25 cellular contexts compared by ENCODE assay signal in the genomic region with DNA sequence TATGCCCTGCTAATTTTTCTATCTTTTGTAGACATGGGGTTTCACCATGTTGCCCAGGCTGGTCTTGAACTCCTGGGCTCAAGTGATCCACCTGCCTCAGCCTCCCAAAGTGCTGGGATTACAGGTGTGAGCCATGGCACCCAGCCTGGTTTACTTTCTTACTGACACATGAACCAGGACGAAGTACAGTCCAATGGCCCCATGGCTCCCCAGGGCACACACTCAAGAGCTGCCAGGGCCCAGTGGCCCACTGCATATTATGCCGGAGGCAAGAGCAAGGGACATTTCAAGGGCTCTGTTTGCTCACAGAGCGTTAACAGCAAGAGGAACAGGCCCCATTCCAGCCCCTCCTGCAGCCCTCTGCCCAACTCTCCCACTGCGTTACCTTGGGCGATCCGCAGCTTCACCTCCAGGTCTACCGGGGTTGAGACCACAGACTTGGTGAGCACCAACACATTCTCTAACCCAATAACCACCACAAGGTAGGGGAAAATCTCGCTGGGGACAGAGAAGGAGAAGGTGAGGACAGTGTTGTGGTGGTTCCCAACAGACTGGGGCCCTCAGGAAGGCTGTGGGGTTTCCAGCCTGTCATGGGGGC. TPM values are rescaled to one million over a fixed set of nuclear protein-coding genes. Genes with fewer than 3 reads are reported as not detected.
DNase-seq lines count a peak whose midpoint lies in the region; ATAC-seq, FAIRE-seq and TF ChIP-seq lines count a peak whose summit lies in the region.
"Had no signal": no experiment of that assay in that cellular context is flagged by ENCODE, and none has a peak within 500 bp of the region (broad histone marks: within the 10 kb centered on the region; RNA-seq: fewer than 3 reads in every experiment).

No MANE protein-coding gene starts in this region.

- H3K27ac ChIP-seq in HepG2 (ENCODE audit: extremely low read length, insufficient read depth, low read length), result peak overlapping the region; percentile 70
- H3K27ac ChIP-seq: GM23248, SK-N-MC, skin epidermis had no signal

- TF ChIP-seq EP300 in HepG2 (IDR thresholded peaks at IDR 0.05; ENCODE audit: low read depth in 2 of 2, low read length in 2 of 2) (no peak), HepG2 (CRISPR knock-in tag; IDR thresholded peaks at IDR 0.05; ENCODE audit: borderline replicate concordance) (no peak)

- CTCF ChIA-PET in activated CD8-positive, alpha-beta T cell treated with anti-CD3 and anti-CD28 coated beads, Interleukin-2, amount 10 ng/mL, durations not matched to agents 7 days and 5 days (lab: Charles Lee), result interaction anchor here (4.4 kb wide), 1 partner anchor 53 kb away, joined by 100 read pairs; the partner anchor contains the start of gene SCAP
- CTCF ChIA-PET in HepG2 (lab: Yijun Ruan, JAX; ENCODE audit: low intra/inter-chr PET ratio, low total read pairs), result interaction anchor here (4.1 kb wide), 1 partner anchor 53 kb away, joined by 36 read pairs; the partner anchor contains the start of gene SCAP

- H3K9me3 Mint-ChIP-seq in natural killer cell, result no peaks in the 10 kb centered on the region
- no peaks in the 10 kb centered on the region for H3K9me3 Mint-ChIP-seq in natural killer cell treated with Interleukin-12 subunit alpha and Interleukin-12 subunit beta and Interleukin-15 and Interleukin-18, amount 100 ng/mL, for 72 hours
- H3K9me3 Mint-ChIP-seq in activated CD8-positive, alpha-beta T cell treated with anti-CD3 and anti-CD28 coated beads, Interleukin-2, amount 10 ng/mL, durations not matched to agents 7 days and 5 days (ENCODE audit: insufficient read depth), result no peaks in the 10 kb centered on the region
- H3K9me3 Mint-ChIP-seq: T-helper 1 cell treated with Interleukin-12 subunit alpha and Interleukin-12 subunit beta and Interleukin-4 antibody, amounts not matched to agents 30 μg/mL and 1 μg/mL, for 36 hours had no signal

- H3K4me2 ChIP-seq in HepG2 (ENCODE audit: low read depth, low read length), result no peak overlapping the region

- peak overlapping the region; percentile 86 to 91 for H3K27ac Mint-ChIP-seq in natural killer cell
- H3K27ac Mint-ChIP-seq in natural killer cell treated with Interleukin-12 subunit alpha and Interleukin-12 subunit beta and Interleukin-15 and Interleukin-18, amount 100 ng/mL, for 72 hours, result no peak overlapping the region
- peak overlapping the region; percentile 66 for H3K27ac Mint-ChIP-seq in activated CD8-positive, alpha-beta T cell treated with anti-CD3 and anti-CD28 coated beads, Interleukin-2, amount 10 ng/mL, durations not matched to agents 7 days and 5 days

- H3K4me3 Mint-ChIP-seq in natural killer cell, result no peak overlapping the region
- no peak overlapping the region for H3K4me3 Mint-ChIP-seq in natural killer cell treated with Interleukin-12 subunit alpha and Interleukin-12 subunit beta and Interleukin-15 and Interleukin-18, amount 100 ng/mL, for 72 hours
- H3K4me3 Mint-ChIP-seq in activated CD8-positive, alpha-beta T cell treated with anti-CD3 and anti-CD28 coated beads, Interleukin-2, amount 10 ng/mL, durations not matched to agents 7 days and 5 days, result no peak overlapping the region
- H3K4me3 Mint-ChIP-seq: T-helper 1 cell treated with Interleukin-12 subunit alpha and Interleukin-12 subunit beta and Interleukin-4 antibody, amounts not matched to agents 30 μg/mL and 1 μg/mL, for 36 hours had no signal

- in situ Hi-C loops in HepG2 (cut with HindIII; ENCODE audit: extremely low pct_ligation_motif_present, low pct_unique_long_range_greater_than_20kb), result loop anchor here (5.0 to 10.0 kb wide), 3 partner anchors 54 to 361 kb away; partner anchors contain the start of genes ELP6, SCAP and SMARCC1

- intact Hi-C loops in natural killer cell (cut with micrococcal nuclease) (no loop called here), HepG2 (cut with micrococcal nuclease; ENCODE audit: unreplicated experiment) (no loop called here)

- TF ChIP-seq CTCF in natural killer cell (IDR thresholded peaks at IDR 0.05) (no peak), HepG2 (CRISPR knock-in tag; IDR thresholded peaks at IDR 0.05) (no peak)

- BruUV-seq in HepG2 (replicated peaks; lab: Mats Ljungman, UMichigan), result no TSS peak

- peaks cover 19 to 39% of the 10 kb centered on the region in 2 donors for H3K4me1 Mint-ChIP-seq in natural killer cell
- H3K4me1 Mint-ChIP-seq in natural killer cell treated with Interleukin-12 subunit alpha and Interleukin-12 subunit beta and Interleukin-15 and Interleukin-18, amount 100 ng/mL, for 72 hours (ENCODE audit: low read depth in 2 of 2), result peaks cover 8 to 21% of the 10 kb centered on the region in 2 donors
- H3K4me1 Mint-ChIP-seq in activated CD8-positive, alpha-beta T cell treated with anti-CD3 and anti-CD28 coated beads, Interleukin-2, amount 10 ng/mL, durations not matched to agents 7 days and 5 days (ENCODE audit: low read depth), result peaks cover 23% of the 10 kb centered on the region

- ATAC-seq in natural killer cell (no peak), HepG2 (no peak), GM19397 (IDR thresholded peaks at IDR 0.05; ENCODE audit: unreplicated experiment) (no peak)
- ATAC-seq in natural killer cell treated with Interleukin-12 subunit alpha and Interleukin-12 subunit beta and Interleukin-15 and Interleukin-18, amount 100 ng/mL, for 72 hours, result no peak
- ATAC-seq in activated CD8-positive, alpha-beta T cell treated with anti-CD3 and anti-CD28 coated beads, Interleukin-2, amount 10 ng/mL, durations not matched to agents 7 days and 5 days, result no peak
- ATAC-seq in activated CD4-positive, CD25-positive, alpha-beta regulatory T cell treated with anti-CD3 and anti-CD28 coated beads, Interleukin-2, amount 50 U/mL, for 24 hours, result no peak
- ATAC-seq: gastrocnemius medialis, GM12878 had no signal

- peaks cover 52% of the 10 kb centered on the region for H3K4me1 ChIP-seq in HepG2 (ENCODE audit: insufficient read depth, low read length)

- DNase-seq in natural killer cell, result no peak
- no peak for DNase-seq in natural killer cell treated with Interleukin-12 subunit alpha and Interleukin-12 subunit beta and Interleukin-15 and Interleukin-18, amount 100 ng/mL, for 72 hours (ENCODE audit: low spot score)
- DNase-seq in activated CD8-positive, alpha-beta T cell treated with anti-CD3 and anti-CD28 coated beads, Interleukin-2, amount 10 ng/mL, durations not matched to agents 7 days and 5 days, result no peak
- DNase-seq in HepG2 (ENCODE audit: low spot score), result no peak
- DNase-seq in AG20443 (ENCODE audit: low spot score), result no peak
- DNase-seq: activated CD4-positive, alpha-beta T cell treated with anti-CD3 and anti-CD28 coated beads for 1 hour; activated CD8-positive, alpha-beta memory T cell treated with anti-CD3 and anti-CD28 coated beads for 24 hours; activated T-cell treated with anti-CD3 and anti-CD28 coated beads, Interleukin-2, amount 50 U/mL, for 1 hour; Calu3; gastrocnemius medialis; GM23248; KG1; mesendoderm; MM.1S; NCI-H1417 treated with DMSO at 0.1 percent for 48 hours; occipital lobe; RPMI8226; trophoblast cell had no signal

- 94% methylated on average over 8 of the region's 8 CpGs for whole genome bisulfite sequencing in HepG2 (ENCODE audit: low lambda C conversion rate)

- H3K9ac ChIP-seq in HepG2 (ENCODE audit: insufficient read depth, low read depth, low read length), result 0 out of 2 replicates have a peak overlapping the region, but pooled peaks have one; percentile 28
- H3K9ac ChIP-seq: GM23248 had no signal

- POLR2A ChIA-PET in activated CD8-positive, alpha-beta T cell treated with anti-CD3 and anti-CD28 coated beads, Interleukin-2, amount 10 ng/mL, durations not matched to agents 7 days and 5 days (lab: Charles Lee), result interaction anchor here (1.1 to 1.3 kb wide), 2 partner anchors 53 to 90 kb away, joined by 3 to 4 read pairs; partner anchors contain the start of gene ELP6
- POLR2A ChIA-PET in HepG2 (lab: Yijun Ruan, JAX), result interaction anchor here (1.9 to 3.5 kb wide), 3 partner anchors 19 to 51 kb away, joined by 7 to 34 read pairs (median 18); partner anchors contain the start of genes PTPN23 and SCAP

- TF ChIP-seq RAD21 in HepG2 (CRISPR knock-in tag; IDR thresholded peaks at IDR 0.05), result no peak

- no peak overlapping the region for H3K4me3 ChIP-seq in HepG2 (replicated peaks in 1 of 3; ENCODE audit: insufficient read depth in 1 of 3, low read depth in 2 of 3, low read length in 3 of 3)
- H3K4me3 ChIP-seq: gastrocnemius medialis, GM12878, GM23248, hepatocyte, SK-N-MC, skin epidermis had no signal

- H3K27me3 ChIP-seq in HepG2 (ENCODE audit: control insufficient read depth in 1 of 2, insufficient read depth in 2 of 2, low read length in 2 of 2), result no peaks in the 10 kb centered on the region
- H3K27me3 ChIP-seq: gastrocnemius medialis, hepatocyte had no signal

- no peak for TF ChIP-seq POLR2A in HepG2 (IDR thresholded peaks at IDR 0.05; ENCODE audit: insufficient read depth in 1 of 2, low read depth in 2 of 2, low read length in 2 of 2)

- peaks cover 22 to 41% of the 10 kb centered on the region in 2 experiments for H3K36me3 ChIP-seq in HepG2 (replicated peaks in 1 of 2; ENCODE audit: control insufficient read depth in 1 of 2, insufficient read depth in 2 of 2, low read length in 2 of 2)

- H3K36me3 Mint-ChIP-seq in natural killer cell, result no peaks in the 10 kb centered on the region
- H3K36me3 Mint-ChIP-seq in natural killer cell treated with Interleukin-12 subunit alpha and Interleukin-12 subunit beta and Interleukin-15 and Interleukin-18, amount 100 ng/mL, for 72 hours, result peaks cover 5% of the 10 kb centered on the region
- H3K36me3 Mint-ChIP-seq in activated CD8-positive, alpha-beta T cell treated with anti-CD3 and anti-CD28 coated beads, Interleukin-2, amount 10 ng/mL, durations not matched to agents 7 days and 5 days (ENCODE audit: low read depth), result peaks cover 23% of the 10 kb centered on the region

- peaks cover 5% of the 10 kb centered on the region for H3K79me2 ChIP-seq in HepG2 (ENCODE audit: insufficient read depth, low read length)

- H2AFZ ChIP-seq in HepG2 (ENCODE audit: low read length), result no peak overlapping the region
- H2AFZ ChIP-seq: GM23248, hepatocyte had no signal

- no peaks in the 10 kb centered on the region for H3K9me3 ChIP-seq in HepG2 (ENCODE audit: low read length)
- H3K9me3 ChIP-seq: gastrocnemius medialis had no signal

- no peaks in the 10 kb centered on the region for H3K27me3 Mint-ChIP-seq in natural killer cell (ENCODE audit: low read depth in 2 of 2)
- no peaks in the 10 kb centered on the region for H3K27me3 Mint-ChIP-seq in natural killer cell treated with Interleukin-12 subunit alpha and Interleukin-12 subunit beta and Interleukin-15 and Interleukin-18, amount 100 ng/mL, for 72 hours
- H3K27me3 Mint-ChIP-seq in activated CD8-positive, alpha-beta T cell treated with anti-CD3 and anti-CD28 coated beads, Interleukin-2, amount 10 ng/mL, durations not matched to agents 7 days and 5 days (ENCODE audit: low read depth), result no peaks in the 10 kb centered on the region

- H4K20me1 ChIP-seq in HepG2 (ENCODE audit: insufficient read depth, low read length), result peaks cover 4% of the 10 kb centered on the region; the same call in 1 of the 2 replicates

- no peak for FAIRE-seq in HepG2 (lab: Jason Lieb, UNC)
- FAIRE-seq: GM12878 had no signal

RNA-seq across cellular contexts. Expression of gene PTPN23, which starts 42.8 kb away (rescaled TPM):
- total RNA-seq in natural killer cell (10 to 100 TPM; 49.3 to 73.6 (median 52.0) TPM), HepG2 (2016; rRNA removed; fragmentation: Illumina TruSeq; extraction: Trizol) (3.7 and 13.2 TPM in 2 replicates)
- total RNA-seq in natural killer cell treated with Interleukin-12 subunit alpha and Interleukin-12 subunit beta and Interleukin-15 and Interleukin-18, amount 100 ng/mL, for 72 hours, result 10 to 100 TPM; 30.5 to 45.3 TPM
- total RNA-seq in activated CD8-positive, alpha-beta T cell treated with anti-CD3 and anti-CD28 coated beads, Interleukin-2, amount 10 ng/mL, durations not matched to agents 7 days and 5 days, result 10 to 100 TPM; 31.0 to 33.2 TPM
- total RNA-seq in HepG2 (2016; cell fraction: cytosol; rRNA removed; fragmentation: Illumina TruSeq; extraction: Trizol; ENCODE audit: low read depth), result 1.3 and 3.2 TPM in 2 replicates
- 4.7 and 9.4 TPM in 2 replicates for total RNA-seq in HepG2 (2016; cell fraction: insoluble cytoplasmic fraction; rRNA removed; fragmentation: Illumina TruSeq; extraction: Trizol)
- total RNA-seq in HepG2 (2016; cell fraction: membrane; rRNA removed; fragmentation: Illumina TruSeq; extraction: Trizol), result 3.7 and 4.3 TPM in 2 replicates
- 12.0 and 16.8 TPM in 2 replicates for total RNA-seq in HepG2 (2016; cell fraction: nucleus; rRNA removed; fragmentation: Illumina TruSeq; extraction: Trizol)
- polyA plus RNA-seq in HepG2 (2011; rRNA removed), result 2.3 and 3.2 TPM in 2 replicates
- polyA plus RNA-seq in HepG2 (2011; cell fraction: cytosol; rRNA removed), result 0.62 and 0.71 TPM in 2 replicates
- polyA plus RNA-seq in HepG2 (2011; cell fraction: nucleus; rRNA removed), result 24.4 and 28.9 TPM in 2 replicates
- 13.7 and 19.4 TPM in 2 replicates for polyA plus RNA-seq in HepG2 (2012)
- 1.3 and 1.5 TPM in 2 replicates for polyA plus RNA-seq in HepG2 (2016; cell fraction: cytosol; fragmentation: Illumina TruSeq; extraction: Trizol; ENCODE audit: low read depth)
- polyA plus RNA-seq in HepG2 (2016; cell fraction: insoluble cytoplasmic fraction; fragmentation: Illumina TruSeq; extraction: Trizol; ENCODE audit: low read depth), result 6.7 and 10.8 TPM in 2 replicates
- polyA plus RNA-seq in HepG2 (2016; cell fraction: membrane; fragmentation: Illumina TruSeq; extraction: Trizol; ENCODE audit: low read depth), result 2.6 and 3.1 TPM in 2 replicates
- 27.3 and 29.1 TPM in 2 replicates for polyA plus RNA-seq in HepG2 (2016; cell fraction: nucleus; fragmentation: Illumina TruSeq; extraction: Trizol; ENCODE audit: insufficient read depth, low read depth)
- polyA minus RNA-seq in HepG2 (2011; rRNA and poly(A)+ RNA removed; ENCODE audit: low replicate concordance), result 14.1 and 14.5 TPM in 2 replicates
- 8.0 and 8.9 TPM in 2 replicates for polyA minus RNA-seq in HepG2 (2011; cell fraction: cytosol; rRNA and poly(A)+ RNA removed)
- 18.3 and 19.1 TPM in 2 replicates for polyA minus RNA-seq in HepG2 (2011; cell fraction: nucleus; rRNA and poly(A)+ RNA removed)

RNA-seq across cellular contexts. Expression of gene SCAP, which starts 52.1 kb away (rescaled TPM):
- total RNA-seq in natural killer cell, result 100 to 1,000 TPM in 1 of 3 donors, 10 to 100 TPM in 2; 63.9 to 104 (median 82.7) TPM
- 100 to 1,000 TPM in 1 of 2 donors, 10 to 100 TPM in 1; 51.1 to 111 TPM for total RNA-seq in natural killer cell treated with Interleukin-12 subunit alpha and Interleukin-12 subunit beta and Interleukin-15 and Interleukin-18, amount 100 ng/mL, for 72 hours
- total RNA-seq in activated CD8-positive, alpha-beta T cell treated with anti-CD3 and anti-CD28 coated beads, Interleukin-2, amount 10 ng/mL, durations not matched to agents 7 days and 5 days, result 10 to 100 TPM; 57.5 to 60.7 TPM
- 24.0 and 53.3 TPM in 2 replicates for total RNA-seq in HepG2 (2016; rRNA removed; fragmentation: Illumina TruSeq; extraction: Trizol)
- total RNA-seq in HepG2 (2016; cell fraction: cytosol; rRNA removed; fragmentation: Illumina TruSeq; extraction: Trizol; ENCODE audit: low read depth), result 52.3 and 54.3 TPM in 2 replicates
- 21.9 and 52.8 TPM in 2 replicates for total RNA-seq in HepG2 (2016; cell fraction: insoluble cytoplasmic fraction; rRNA removed; fragmentation: Illumina TruSeq; extraction: Trizol)
- 34.5 and 35.0 TPM in 2 replicates for total RNA-seq in HepG2 (2016; cell fraction: membrane; rRNA removed; fragmentation: Illumina TruSeq; extraction: Trizol)
- 54.5 and 63.6 TPM in 2 replicates for total RNA-seq in HepG2 (2016; cell fraction: nucleus; rRNA removed; fragmentation: Illumina TruSeq; extraction: Trizol)
- polyA plus RNA-seq in HepG2 (2011; rRNA removed), result 40.4 and 58.7 TPM in 2 replicates
- polyA plus RNA-seq in HepG2 (2011; cell fraction: cytosol; rRNA removed), result 31.5 and 35.0 TPM in 2 replicates
- polyA plus RNA-seq in HepG2 (2011; cell fraction: nucleus; rRNA removed), result 134 and 142 TPM in 2 replicates
- polyA plus RNA-seq in HepG2 (2012), result 70.2 and 73.6 TPM in 2 replicates
- 6.4 and 7.0 TPM in 2 replicates for polyA plus RNA-seq in HepG2 (2016; cell fraction: cytosol; fragmentation: Illumina TruSeq; extraction: Trizol; ENCODE audit: low read depth)
- polyA plus RNA-seq in HepG2 (2016; cell fraction: insoluble cytoplasmic fraction; fragmentation: Illumina TruSeq; extraction: Trizol; ENCODE audit: low read depth), result 18.1 and 20.4 TPM in 2 replicates
- polyA plus RNA-seq in HepG2 (2016; cell fraction: membrane; fragmentation: Illumina TruSeq; extraction: Trizol; ENCODE audit: low read depth), result 15.1 and 16.0 TPM in 2 replicates
- 85.3 and 87.4 TPM in 2 replicates for polyA plus RNA-seq in HepG2 (2016; cell fraction: nucleus; fragmentation: Illumina TruSeq; extraction: Trizol; ENCODE audit: insufficient read depth, low read depth)
- 122 and 226 TPM in 2 replicates for polyA minus RNA-seq in HepG2 (2011; rRNA and poly(A)+ RNA removed; ENCODE audit: low replicate concordance)
- polyA minus RNA-seq in HepG2 (2011; cell fraction: cytosol; rRNA and poly(A)+ RNA removed), result 53.2 and 65.6 TPM in 2 replicates
- polyA minus RNA-seq in HepG2 (2011; cell fraction: nucleus; rRNA and poly(A)+ RNA removed), result 49.2 and 66.6 TPM in 2 replicates

Comparison
In these comparisons a context has a peak if more than half of its experiments do, and no peak if none do; other contexts are left out.
1. H3K27ac Mint-ChIP-seq: peak in natural killer cell (2 of 2) and activated CD8-positive, alpha-beta T cell treated with anti-CD3 and anti-CD28 coated beads, Interleukin-2, amount 10 ng/mL, durations not matched to agents 7 days and 5 days (single experiment); none in natural killer cell treated with Interleukin-12 subunit alpha and Interleukin-12 subunit beta and Interleukin-15 and Interleukin-18, amount 100 ng/mL, for 72 hours (0 of 2).